In genomic region chr6:42025066-42025789, GRCh38 we compare ENCODE assay signal across 1 cellular context.
A peak's percentile ranks its signal among the peaks of the same experiment; 100 is the strongest.
TF ChIP-seq lines count a peak whose summit lies in the region.

No MANE protein-coding gene starts in this region.

TF ChIP-seq in GM12878, 131 proteins besides CTCF, POLR2A, EP300 and RAD21 (continued from another document):
- TF ChIP-seq NFIC (IDR thresholded peaks at IDR 0.05; ENCODE audit: low read depth, low read length) (0 out of 2 replicates have a peak, but pooled peaks have one; percentile 22), RUNX3 (IDR thresholded peaks at IDR 0.05; ENCODE audit: low read length) (peak; percentile 87), STAT1 (conservative IDR thresholded peaks at IDR 0.05) (no peak), GATAD2B (conservative IDR thresholded peaks at IDR 0.05; ENCODE audit: low read depth) (peak; percentile 79; the same call in 1 of the 2 replicates), MYC (IDR thresholded peaks at IDR 0.05; ENCODE audit: insufficient read depth, insufficient read length, insufficient replicate concordance, low read length, severe bottlenecking) (no peak), MTA2 (IDR thresholded peaks at IDR 0.05; ENCODE audit: low read depth) (peak; percentile 72), ZNF274 (IDR thresholded peaks at IDR 0.05; ENCODE audit: insufficient read depth, insufficient read length) (no peak), NRF1 (conservative IDR thresholded peaks at IDR 0.05; ENCODE audit: low read depth, low read length) (no peak), CHD4 (IDR thresholded peaks at IDR 0.05) (no peak)
